1 cellular context compared by ENCODE assay signal in genomic region chr6:149423946-149424440, GRCh38.
TF ChIP-seq lines count a peak whose summit lies in the region.

No MANE protein-coding gene starts in this region.

TF ChIP-seq in GM23338, 12 proteins besides CTCF, POLR2A, EP300 and RAD21 (continued from another document):
- TF ChIP-seq EZH2 (IDR thresholded peaks at IDR 0.05; ENCODE audit: low read depth, unreplicated experiment) = no peak
- TF ChIP-seq STAT1 (IDR thresholded peaks at IDR 0.05; ENCODE audit: unreplicated experiment) = no peak
- no peak for TF ChIP-seq JUNB (IDR thresholded peaks at IDR 0.05; ENCODE audit: unreplicated experiment)
- no peak for TF ChIP-seq CREB1 (CRISPR knock-in tag; IDR thresholded peaks at IDR 0.05; ENCODE audit: low read depth)
- TF ChIP-seq REST (IDR thresholded peaks at IDR 0.05; ENCODE audit: unreplicated experiment) = no peak
- no peak for TF ChIP-seq ETS1 (IDR thresholded peaks at IDR 0.05)
- TF ChIP-seq POLR2AphosphoS5 (IDR thresholded peaks at IDR 0.05; ENCODE audit: low read depth) = no peak
- TF ChIP-seq EZH2phosphoT487 (IDR thresholded peaks at IDR 0.05; ENCODE audit: unreplicated experiment) = no peak
TF ChIP-seq in GM23338: peak in this region for 0.
